ENCODE assay signal across 13 cellular contexts in the genomic region with DNA sequence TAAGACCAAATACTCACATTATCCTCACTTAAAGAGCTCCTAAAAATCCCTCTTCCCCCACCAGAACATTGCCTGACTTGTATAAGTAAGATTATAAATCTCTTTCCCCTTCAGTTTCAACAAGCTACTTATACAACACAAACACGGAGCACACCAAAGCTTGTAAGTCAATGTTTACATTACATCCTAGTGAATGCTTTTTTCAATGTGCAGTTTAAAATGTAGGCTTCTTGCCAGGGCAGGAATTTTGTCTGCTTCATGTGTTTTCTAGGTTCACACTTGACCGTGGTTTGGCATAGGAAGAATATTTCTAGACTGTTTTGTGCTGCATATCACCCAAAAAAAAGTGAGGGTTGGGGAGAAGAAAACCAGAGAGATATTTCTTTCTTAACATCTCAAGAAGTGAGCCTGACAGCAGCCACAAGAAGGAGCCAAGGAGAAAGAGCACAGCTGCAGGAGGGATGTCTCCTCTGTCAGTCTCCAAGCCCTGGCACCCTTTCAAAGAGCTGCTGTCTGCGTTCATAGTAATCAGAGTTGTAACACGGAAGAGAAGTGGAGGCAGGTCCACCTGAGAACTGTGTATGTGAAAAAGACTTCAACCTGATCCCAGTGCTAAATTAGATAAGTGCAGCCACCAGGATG.
DNase-seq lines count a peak whose midpoint lies in the region; ATAC-seq and TF ChIP-seq lines count a peak whose summit lies in the region.
"Had no signal": no experiment of that assay in that cellular context is flagged by ENCODE, and none has a peak within 500 bp of the region (broad histone marks: within the 10 kb centered on the region; RNA-seq: fewer than 3 reads in every experiment).

No MANE protein-coding gene starts in this region.

- WGBS in aorta, 2 donors = 5 to 13% methylated on average over 4 of the region's 4 CpGs

- peak; percentile 14; the same call in 1 of the 2 replicates for TF ChIP-seq CTCF in LNCaP clone FGC (IDR thresholded peaks at IDR 0.05; ENCODE audit: control insufficient read depth, extremely low read depth, insufficient read depth)
- TF ChIP-seq CTCF in A673 (conservative IDR thresholded peaks at IDR 0.05; ENCODE audit: low read depth, low read length) = no peak

- ATAC-seq in aorta (ENCODE audit: low FRiP score) (no peak), HG03280 (IDR thresholded peaks at IDR 0.05; ENCODE audit: unreplicated experiment) (no peak)

- H3K9me3 ChIP-seq in aorta (ENCODE audit: control insufficient read depth, low read length) (no peaks in the 10 kb centered on the region), A673 (ENCODE audit: low read depth, low read length, poor library complexity, severe bottlenecking) (no peaks in the 10 kb centered on the region)
- H3K9me3 ChIP-seq: suprapubic skin had no signal

- no TSS peak for BruUV-seq in A673 (replicated peaks; lab: Mats Ljungman, UMichigan)

- H3K4me1 ChIP-seq in aorta (ENCODE audit: control insufficient read depth in 1 of 2, insufficient read depth in 2 of 2, low read length in 2 of 2) = no peaks in the 10 kb centered on the region
- H3K4me1 ChIP-seq in A673 (ENCODE audit: insufficient read depth, low read length, poor library complexity, severe bottlenecking) = no peaks in the 10 kb centered on the region
- H3K4me1 ChIP-seq: parathyroid adenoma, suprapubic skin had no signal

- CTCF ChIA-PET in A673 (lab: Charles Lee) = no interaction called here

- no peaks in the 10 kb centered on the region for H3K27me3 ChIP-seq in aorta (ENCODE audit: control insufficient read depth in 1 of 2, insufficient read depth in 2 of 2, low read length in 1 of 2)
- peaks cover 7% of the 10 kb centered on the region for H3K27me3 ChIP-seq in A673 (replicated peaks; ENCODE audit: insufficient read depth, low read depth, low read length, poor library complexity)

- intact Hi-C loops in aorta (cut with DNase I) (no loop called here), A673 (cut with micrococcal nuclease; ENCODE audit: unreplicated experiment) (no loop called here)

- DNase-seq in DMS53 (lab: John Stamatoyannopoulos, UW) (peak; percentile 63), LNCaP clone FGC (ENCODE audit: low read depth) (peak; percentile 23), amniotic epithelial cell (ENCODE audit: low read depth) (peak; percentile 24), myocyte (ENCODE audit: low read depth) (peak; percentile 54), Kasumi-1 (lab: John Stamatoyannopoulos, UW) (no peak), aorta (no peak), A673 (ENCODE audit: low spot score) (no peak)
- DNase-seq: amygdala, Karpas-422, T1000 had no signal

- H3K27ac ChIP-seq in aorta (ENCODE audit: low read depth in 1 of 2, low read length in 2 of 2) = no peak overlapping the region
- no peak overlapping the region for H3K27ac ChIP-seq in A673 (ENCODE audit: low read depth, low read length, poor library complexity, severe bottlenecking)
- H3K27ac ChIP-seq: parathyroid adenoma, suprapubic skin had no signal

- no peak overlapping the region for H3K4me3 ChIP-seq in LNCaP clone FGC (ENCODE audit: low read depth, low read length)
- H3K4me3 ChIP-seq in aorta (ENCODE audit: low read length in 2 of 2) = no peak overlapping the region
- H3K4me3 ChIP-seq in A673 (ENCODE audit: low read depth, low read length, poor library complexity, severe bottlenecking) = no peak overlapping the region
- H3K4me3 ChIP-seq: suprapubic skin had no signal

- H3K36me3 ChIP-seq in aorta (ENCODE audit: control insufficient read depth in 1 of 2, insufficient read depth in 2 of 2, low read length in 1 of 2) (no peaks in the 10 kb centered on the region), A673 (ENCODE audit: insufficient read depth, low read length, poor library complexity, severe bottlenecking) (no peaks in the 10 kb centered on the region)
- H3K36me3 ChIP-seq: suprapubic skin had no signal

- POLR2A ChIA-PET in A673 (lab: Charles Lee; ENCODE audit: low non-redundant PET) = no interaction called here

Comparison
In these comparisons a context has a peak if more than half of its experiments do, and no peak if none do; other contexts are left out.
1. DNase-seq: peak in DMS53 (single experiment), LNCaP clone FGC (single experiment), amniotic epithelial cell (single experiment) and myocyte (single experiment); none in Kasumi-1 (0 of 2), aorta (0 of 2) and A673 (single experiment).